ENCODE assay signal across 14 cellular contexts in the genomic region with DNA sequence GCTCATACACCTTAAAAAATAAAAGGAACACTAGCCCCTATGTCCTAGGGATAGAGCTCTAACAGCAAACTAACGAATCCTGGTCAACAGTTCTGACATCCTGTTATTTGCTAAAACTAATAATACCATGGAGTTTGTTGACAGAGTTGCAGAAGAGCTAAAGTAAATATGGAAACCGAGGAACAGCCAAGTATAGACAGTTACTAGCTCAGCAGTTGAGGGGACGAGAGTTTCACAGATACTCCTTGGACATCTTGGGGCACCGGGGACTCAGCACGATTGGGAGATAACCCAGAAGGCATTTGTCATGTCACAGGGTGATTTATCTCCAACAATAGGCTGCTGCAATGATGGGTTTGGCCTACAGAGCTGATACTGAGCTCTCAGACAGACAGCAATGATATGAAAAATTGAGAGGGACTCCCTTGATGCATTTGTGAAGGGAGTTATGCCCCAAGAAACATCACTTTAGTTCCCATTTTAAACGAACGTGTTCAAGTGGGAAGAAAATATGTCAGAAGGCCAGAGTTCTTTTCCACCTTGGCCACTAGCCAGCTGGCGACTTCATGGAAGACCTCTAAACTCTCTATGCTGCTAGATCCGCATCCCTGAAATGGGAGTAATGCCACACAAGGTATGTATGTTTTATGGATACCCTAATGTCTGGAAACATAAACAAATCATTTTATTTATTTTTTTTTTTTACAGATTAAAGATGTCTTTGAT. TPM values are rescaled to one million over a fixed set of nuclear protein-coding genes. Genes with fewer than 3 reads are reported as not detected.
DNase-seq lines count a peak whose midpoint lies in the region; FAIRE-seq and TF ChIP-seq lines count a peak whose summit lies in the region.
"Had no signal": no experiment of that assay in that cellular context is flagged by ENCODE, and none has a peak within 500 bp of the region (broad histone marks: within the 10 kb centered on the region; RNA-seq: fewer than 3 reads in every experiment).

No MANE protein-coding gene starts in this region.

- TF ChIP-seq CTCF in HEK293 (tag by site-specific recombination; IDR thresholded peaks at IDR 0.05) (no peak), PC-9 (conservative IDR thresholded peaks at IDR 0.05) (no peak), kidney (IDR thresholded peaks at IDR 0.05; ENCODE audit: borderline replicate concordance, extremely low read depth, insufficient read depth) (no peak)

- H3K9me2 ChIP-seq in PC-9 (ENCODE audit: insufficient read depth): no peaks in the 10 kb centered on the region

- H3K36me3 ChIP-seq in HEK293 (ENCODE audit: control insufficient read depth in 2 of 2, insufficient read depth in 1 of 2, low read length in 2 of 2) (no peaks in the 10 kb centered on the region), PC-9 (ENCODE audit: low read depth) (no peaks in the 10 kb centered on the region), kidney (ENCODE audit: control insufficient read depth in 1 of 2, insufficient read depth in 2 of 2, low read length in 2 of 2) (no peaks in the 10 kb centered on the region)
- H3K36me3 ChIP-seq: SJSA1 had no signal

- intact Hi-C loops in PC-9 (cut with micrococcal nuclease; ENCODE audit: unreplicated experiment) (loop anchor here (1.0 kb wide), 1 partner anchor 16 kb away; no protein-coding TSS in a partner anchor), kidney (cut with DNase I) (no loop called here)

- peaks cover 25% of the 10 kb centered on the region for H3K4me1 ChIP-seq in HEK293 (ENCODE audit: control insufficient read depth, insufficient read depth, low read length)
- peaks cover 98% of the 10 kb centered on the region for H3K4me1 ChIP-seq in PC-9 (replicated peaks; ENCODE audit: insufficient read depth)
- H3K4me1 ChIP-seq in kidney (ENCODE audit: control insufficient read depth in 1 of 2, insufficient read depth in 1 of 2, low read depth in 1 of 2, low read length in 2 of 2): peaks cover 18 to 26% of the 10 kb centered on the region in 2 donors

- no peak overlapping the region for H2AFZ ChIP-seq in PC-9

- H3K4me3 ChIP-seq in HEK293 (ENCODE audit: low read depth, low read length) (no peak overlapping the region), PC-9 (0 out of 2 replicates have a peak overlapping the region, but pooled peaks have one; percentile 21), kidney (ENCODE audit: low read length in 2 of 2) (no peak overlapping the region)
- H3K4me3 ChIP-seq: SJSA1 had no signal

- H3K27me3 ChIP-seq in PC-9 (ENCODE audit: insufficient read depth, low read depth): no peaks in the 10 kb centered on the region
- H3K27me3 ChIP-seq: SJSA1 had no signal

- no peak overlapping the region for H3K9ac ChIP-seq in kidney (ENCODE audit: low read length in 2 of 2)

- H3K79me2 ChIP-seq in PC-9 (ENCODE audit: low read depth): peaks cover 31% of the 10 kb centered on the region

- POLR2A ChIA-PET in HEK293 (lab: Yijun Ruan, JAX): interaction anchor here (1.0 to 1.3 kb wide), 3 partner anchors 11 to 15 kb away, joined by 3 to 4 read pairs (median 4); no protein-coding TSS in a partner anchor
- POLR2A ChIA-PET in PC-9 (lab: Charles Lee; ENCODE audit: unreplicated experiment): interaction anchor here (0.6 to 0.9 kb wide), 4 partner anchors 8 to 49 kb away, joined by 3 read pairs; a partner anchor contains a TSS

- H3K9me3 ChIP-seq in HEK293 (ENCODE audit: control insufficient read depth, insufficient read depth, low read depth, low read length): no peaks in the 10 kb centered on the region
- no peaks in the 10 kb centered on the region for H3K9me3 ChIP-seq in PC-9 (ENCODE audit: insufficient read depth, low read depth)
- H3K9me3 ChIP-seq in kidney (ENCODE audit: control insufficient read depth in 1 of 2, low read length in 2 of 2): no peaks in the 10 kb centered on the region
- H3K9me3 ChIP-seq: SJSA1 had no signal

- BruUV-seq in PC-9 (replicated peaks; lab: Mats Ljungman, UMichigan): no TSS peak

- DNase-seq in PC-9 (no peak), kidney (no peak), RPMI8226 (no peak), T-helper 9 cell (no peak), retina (no peak)
- DNase-seq: activated CD4-positive, alpha-beta T cell treated with anti-CD3 and anti-CD28 coated beads, Interleukin-2, amount 50 U/mL, for 1 hour; activated naive CD4-positive, alpha-beta T cell treated with anti-CD3 and anti-CD28 coated beads, Interleukin-2, amount 50 U/mL, for 16 hours; EL; H7; naive thymus-derived CD4-positive, alpha-beta T cell; NCI-H2171 had no signal

- peaks cover 45% of the 10 kb centered on the region for H3F3A ChIP-seq in PC-9 (ENCODE audit: insufficient read depth, low read depth)

- CTCF ChIA-PET in HEK293 (lab: Yijun Ruan, JAX) (interaction anchor here (0.6 to 1.5 kb wide), 7 partner anchors 8 to 1265 kb away, joined by 3 to 8 read pairs (median 3); a partner anchor contains a TSS), PC-9 (lab: Charles Lee) (interaction anchor here (0.5 to 1.3 kb wide), 3 partner anchors 49 to 294 kb away, joined by 3 to 6 read pairs (median 4); a partner anchor contains a TSS)

- no peaks in the 10 kb centered on the region for H4K20me1 ChIP-seq in PC-9 (ENCODE audit: insufficient read depth)

- H3K27ac ChIP-seq in HEK293 (ENCODE audit: extremely low read depth, low read depth, low read length) (no peak overlapping the region), PC-9 (peak overlapping the region; percentile 87), kidney (ENCODE audit: low read depth in 2 of 2, low read length in 2 of 2) (no peak overlapping the region), temporal lobe (ENCODE audit: low read depth, low read length) (peak overlapping the region; percentile 6)
- H3K27ac ChIP-seq: SJSA1 had no signal

- FAIRE-seq in kidney (lab: Jason Lieb, UNC): peak; percentile 79

- H3K4me2 ChIP-seq in PC-9: peak overlapping the region; percentile 77

TF ChIP-seq in HEK293, 187 proteins besides CTCF, POLR2A, EP300 and RAD21:
- TF ChIP-seq ZNF501 (tag by site-specific recombination; IDR thresholded peaks at IDR 0.05) (no peak), ZNF311 (tag by site-specific recombination; IDR thresholded peaks at IDR 0.05; ENCODE audit: borderline replicate concordance) (no peak), ZFP37 (tag by site-specific recombination; IDR thresholded peaks at IDR 0.05) (no peak), ZNF555 (tag by site-specific recombination; conservative IDR thresholded peaks at IDR 0.05) (no peak), TRIM28 (IDR thresholded peaks at IDR 0.05; ENCODE audit: borderline replicate concordance, low read length) (peak; percentile 49; the same call in 1 of the 2 replicates), FEZF1 (tag by site-specific recombination; IDR thresholded peaks at IDR 0.05) (no peak), ZEB2 (tag by site-specific recombination; IDR thresholded peaks at IDR 0.05) (0 out of 2 replicates have a peak, but pooled peaks have one; percentile 23), ZNF549 (tag by site-specific recombination; IDR thresholded peaks at IDR 0.05) (no peak), ZNF140 (tag by site-specific recombination; IDR thresholded peaks at IDR 0.05) (no peak)

RNA-seq across cellular contexts. Expression of a gene that starts 48.6 kb away (rescaled TPM):
- total RNA-seq in PC-9 (2021) (43.5 and 43.9 TPM in 2 replicates), kidney (320 TPM), temporal lobe (46.0 TPM)
- 160 TPM for polyA plus RNA-seq in kidney (ENCODE audit: insufficient read depth, low read depth, low replicate concordance)

RNA-seq across cellular contexts. Expression of a gene that starts 50.6 kb away (rescaled TPM):
- total RNA-seq in PC-9 (2021): not detected in 2 replicates
- not detected for total RNA-seq in kidney
- not detected for polyA plus RNA-seq in kidney (ENCODE audit: insufficient read depth, low read depth, low replicate concordance)
- total RNA-seq in temporal lobe: not detected
- total RNA-seq: H7; naive thymus-derived CD4-positive, alpha-beta T cell; SJSA1 had no signal

Comparison
In these comparisons a context has a peak if more than half of its experiments do, and no peak if none do; other contexts are left out.
1. H3K27ac ChIP-seq: peak in PC-9 (single experiment) and temporal lobe (single experiment); none in HEK293 (single experiment) and kidney (0 of 2).